In the genomic region with DNA sequence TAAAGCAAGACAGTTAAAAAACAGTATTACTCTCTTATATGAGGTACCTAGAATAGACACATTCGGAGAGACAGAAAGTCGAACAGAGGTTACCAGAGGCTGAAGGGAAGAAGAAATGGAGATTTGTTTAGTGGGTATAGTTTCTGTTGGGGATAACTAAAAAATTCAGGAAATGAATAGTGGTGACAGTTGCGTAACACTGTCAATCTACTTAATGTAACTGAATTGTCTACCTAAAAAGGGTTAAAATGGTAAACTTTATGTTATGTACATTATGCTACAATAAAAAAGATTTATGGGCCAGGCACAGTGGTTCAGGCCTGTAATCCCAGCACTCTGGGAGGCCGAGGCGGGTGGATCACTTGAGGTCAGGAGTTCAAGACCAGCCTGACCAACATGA, we compare ENCODE assay signal across 24 cellular contexts. TPM values are rescaled to one million over a fixed set of nuclear protein-coding genes. Genes with fewer than 3 reads are reported as not detected.
DNase-seq lines count a peak whose midpoint lies in the region; ATAC-seq, FAIRE-seq and TF ChIP-seq lines count a peak whose summit lies in the region.
"Had no signal": no experiment of that assay in that cellular context is flagged by ENCODE, and none has a peak within 500 bp of the region (broad histone marks: within the 10 kb centered on the region; RNA-seq: fewer than 3 reads in every experiment).

No MANE protein-coding gene starts in this region.

- TF ChIP-seq EP300 in K562 (IDR thresholded peaks at IDR 0.05; ENCODE audit: low read length) = no peak

- in situ Hi-C loops in K562 (cut with MboI) = no loop called here

- H3K4me3 ChIP-seq in K562 = no peak overlapping the region
- H3K4me3 ChIP-seq: GM23338 had no signal

- peaks cover 12% of the 10 kb centered on the region for H3K4me1 Mint-ChIP-seq in activated CD8-positive, alpha-beta T cell treated with anti-CD3 and anti-CD28 coated beads for 36 hours (ENCODE audit: low read depth)
- no peaks in the 10 kb centered on the region for H3K4me1 Mint-ChIP-seq in activated CD8-positive, alpha-beta T cell treated with anti-CD3 and anti-CD28 coated beads, Interleukin-2, amount 10 ng/mL, durations not matched to agents 7 days and 5 days (ENCODE audit: low read depth)
- peaks cover 14% of the 10 kb centered on the region for H3K4me1 Mint-ChIP-seq in CD14-positive monocyte
- H3K4me1 Mint-ChIP-seq: GM23338 had no signal

- no peaks in the 10 kb centered on the region for H3K27me3 ChIP-seq in K562 (ENCODE audit: control insufficient read depth in 2 of 2, insufficient read depth in 2 of 2, low read length in 2 of 2)

- H3K9ac ChIP-seq in K562 (ENCODE audit: insufficient read depth in 1 of 2, low read depth in 2 of 2, low read length in 2 of 2) = no peak overlapping the region

- TF ChIP-seq RAD21 in K562 (CRISPR knock-in tag; conservative IDR thresholded peaks at IDR 0.05 in 1 of 2, IDR thresholded peaks at IDR 0.05 in 1 of 2) = no peak

- no TSS peak for BruUV-seq in K562 (replicated peaks; lab: Mats Ljungman, UMichigan)

- ATAC-seq in activated CD8-positive, alpha-beta T cell treated with anti-CD3 and anti-CD28 coated beads for 36 hours = no peak
- no peak for ATAC-seq in activated CD8-positive, alpha-beta T cell treated with anti-CD3 and anti-CD28 coated beads, Interleukin-2, amount 10 ng/mL, durations not matched to agents 7 days and 5 days
- ATAC-seq in K562 (no peak), HG03342 (IDR thresholded peaks at IDR 0.05; ENCODE audit: unreplicated experiment) (no peak), GM19467 (IDR thresholded peaks at IDR 0.05; ENCODE audit: unreplicated experiment) (no peak)
- ATAC-seq: GM23338, PC-3 had no signal

- H3K9me3 Mint-ChIP-seq in activated CD8-positive, alpha-beta T cell treated with anti-CD3 and anti-CD28 coated beads for 36 hours = no peaks in the 10 kb centered on the region
- H3K9me3 Mint-ChIP-seq in activated CD8-positive, alpha-beta T cell treated with anti-CD3 and anti-CD28 coated beads, Interleukin-2, amount 10 ng/mL, durations not matched to agents 7 days and 5 days (ENCODE audit: insufficient read depth) = no peaks in the 10 kb centered on the region
- H3K9me3 Mint-ChIP-seq in CD14-positive monocyte = peaks cover 0 to 1% (median 0%) of the 10 kb centered on the region in 7 donors
- H3K9me3 Mint-ChIP-seq: GM23338 had no signal

- no peaks in the 10 kb centered on the region for H3K4me1 ChIP-seq in K562 (replicated peaks in 1 of 2; ENCODE audit: control insufficient read depth in 2 of 2, insufficient read depth in 2 of 2, low read length in 2 of 2)

- no peak for TF ChIP-seq POLR2A in K562 (conservative IDR thresholded peaks at IDR 0.05)

- peaks cover 42% of the 10 kb centered on the region; the same call in 2 of the 3 replicates for H3K36me3 ChIP-seq in K562 (ENCODE audit: control insufficient read depth, insufficient read depth, low read length)

- no peaks in the 10 kb centered on the region for H3K27me3 Mint-ChIP-seq in activated CD8-positive, alpha-beta T cell treated with anti-CD3 and anti-CD28 coated beads for 36 hours
- H3K27me3 Mint-ChIP-seq in activated CD8-positive, alpha-beta T cell treated with anti-CD3 and anti-CD28 coated beads, Interleukin-2, amount 10 ng/mL, durations not matched to agents 7 days and 5 days (ENCODE audit: low read depth) = no peaks in the 10 kb centered on the region
- no peaks in the 10 kb centered on the region for H3K27me3 Mint-ChIP-seq in CD14-positive monocyte (ENCODE audit: low read depth in 3 of 3)

- POLR2A ChIA-PET in activated CD8-positive, alpha-beta T cell treated with anti-CD3 and anti-CD28 coated beads for 36 hours (lab: Charles Lee) = no interaction called here
- POLR2A ChIA-PET in activated CD8-positive, alpha-beta T cell treated with anti-CD3 and anti-CD28 coated beads, Interleukin-2, amount 10 ng/mL, durations not matched to agents 7 days and 5 days (lab: Charles Lee) = no interaction called here
- POLR2A ChIA-PET in K562 (lab: Yijun Ruan, JAX) = no interaction called here

- no peak overlapping the region for H3K27ac ChIP-seq in K562 (ENCODE audit: extremely low read depth, low read depth, low read length)

- H3K27ac Mint-ChIP-seq in activated CD8-positive, alpha-beta T cell treated with anti-CD3 and anti-CD28 coated beads for 36 hours = peak overlapping the region; percentile 21
- no peak overlapping the region for H3K27ac Mint-ChIP-seq in activated CD8-positive, alpha-beta T cell treated with anti-CD3 and anti-CD28 coated beads, Interleukin-2, amount 10 ng/mL, durations not matched to agents 7 days and 5 days
- peak overlapping the region in 6 of 7 donors; percentile 8 to 72 (median 64) for H3K27ac Mint-ChIP-seq in CD14-positive monocyte
- H3K27ac Mint-ChIP-seq: GM23338 had no signal

- WGBS in K562 (ENCODE audit: insufficient coverage, low coverage, missing lambda C conversion rate) = 97% methylated on average over 5 of the region's 5 CpGs

- no peaks in the 10 kb centered on the region for H3K9me3 ChIP-seq in K562 (replicated peaks; ENCODE audit: control insufficient read depth, insufficient read depth, low read depth, low read length)

- H3K4me2 ChIP-seq in K562 (ENCODE audit: insufficient read depth, low read length) = no peak overlapping the region
- H3K4me2 ChIP-seq: GM23338 had no signal

- TF ChIP-seq CTCF in activated CD8-positive, alpha-beta T cell treated with anti-CD3 and anti-CD28 coated beads for 36 hours (IDR thresholded peaks at IDR 0.05) = no peak
- TF ChIP-seq CTCF in CD14-positive monocyte (IDR thresholded peaks at IDR 0.05) (no peak), K562 (IDR thresholded peaks at IDR 0.05 in 2 of 3, conservative IDR thresholded peaks at IDR 0.05 in 1 of 3; ENCODE audit: insufficient read depth in 2 of 3, low read depth in 1 of 3, low read length in 3 of 3) (no peak)

- peaks cover 54% of the 10 kb centered on the region for H3K36me3 Mint-ChIP-seq in activated CD8-positive, alpha-beta T cell treated with anti-CD3 and anti-CD28 coated beads for 36 hours (ENCODE audit: low read depth)
- H3K36me3 Mint-ChIP-seq in activated CD8-positive, alpha-beta T cell treated with anti-CD3 and anti-CD28 coated beads, Interleukin-2, amount 10 ng/mL, durations not matched to agents 7 days and 5 days (ENCODE audit: low read depth) = peaks cover 63% of the 10 kb centered on the region
- peaks cover 70 to 82% of the 10 kb centered on the region in 2 donors for H3K36me3 Mint-ChIP-seq in CD14-positive monocyte

- CTCF ChIA-PET in activated CD8-positive, alpha-beta T cell treated with anti-CD3 and anti-CD28 coated beads for 36 hours (lab: Charles Lee) = no interaction called here
- CTCF ChIA-PET in activated CD8-positive, alpha-beta T cell treated with anti-CD3 and anti-CD28 coated beads, Interleukin-2, amount 10 ng/mL, durations not matched to agents 7 days and 5 days (lab: Charles Lee) = no interaction called here
- CTCF ChIA-PET in K562 (lab: Yijun Ruan, JAX; ENCODE audit: low intra/inter-chr PET ratio) = no interaction called here

- H2AFZ ChIP-seq in K562 (ENCODE audit: low read depth, low read length) = no peak overlapping the region
- H2AFZ ChIP-seq: GM23338 had no signal

- intact Hi-C loops in activated CD8-positive, alpha-beta T cell treated with anti-CD3 and anti-CD28 coated beads for 36 hours (cut with micrococcal nuclease) = no loop called here
- intact Hi-C loops in CD14-positive monocyte (cut with micrococcal nuclease) (no loop called here), K562 (cut with micrococcal nuclease) (no loop called here)

- H3K79me2 ChIP-seq in K562 (ENCODE audit: control insufficient read depth, insufficient read depth, low read length) = no peaks in the 10 kb centered on the region

- H3K4me3 Mint-ChIP-seq in activated CD8-positive, alpha-beta T cell treated with anti-CD3 and anti-CD28 coated beads for 36 hours = no peak overlapping the region
- H3K4me3 Mint-ChIP-seq in activated CD8-positive, alpha-beta T cell treated with anti-CD3 and anti-CD28 coated beads, Interleukin-2, amount 10 ng/mL, durations not matched to agents 7 days and 5 days = no peak overlapping the region
- no peak overlapping the region for H3K4me3 Mint-ChIP-seq in CD14-positive monocyte
- H3K4me3 Mint-ChIP-seq: GM23338 had no signal

- no peak for DNase-seq in activated CD8-positive, alpha-beta T cell treated with anti-CD3 and anti-CD28 coated beads for 36 hours
- no peak for DNase-seq in activated CD8-positive, alpha-beta T cell treated with anti-CD3 and anti-CD28 coated beads, Interleukin-2, amount 10 ng/mL, durations not matched to agents 7 days and 5 days
- DNase-seq in CD14-positive monocyte (ENCODE audit: low spot score) (no peak), MV-4-11 (lab: John Stamatoyannopoulos, UW) (peak; percentile 93), K562 (ENCODE audit: extremely low read depth in 1 of 4, low spot score in 3 of 4) (no peak), DMS79 treated with DMSO at 0.1 percent for 48 hours (lab: John Stamatoyannopoulos, UW) (no peak)
- DNase-seq: 8988T, DMS 273 treated with DMSO at 0.1 percent for 48 hours, GDM1, HCEC 1CT, NCI-H1105 treated with DMSO at 0.1 percent for 48 hours, NCI-H1694, NCI-H2081 treated with DMSO at 0.1 percent for 48 hours, NCI-H446 treated with DMSO at 0.1 percent for 48 hours, NCI-H69, PC-3, RPMI8226, SHP77 treated with DMSO at 0.1 percent for 48 hours had no signal

- no peak for FAIRE-seq in K562 (lab: Jason Lieb, UNC)

- H3K9me1 ChIP-seq in K562 (ENCODE audit: control insufficient read depth, insufficient read depth, low read length) = no peaks in the 10 kb centered on the region

- no peaks in the 10 kb centered on the region for H4K20me1 ChIP-seq in K562 (replicated peaks; ENCODE audit: control insufficient read depth, insufficient read depth, low read length)

RNA-seq across cellular contexts. Expression of a gene that starts 30.6 kb away (rescaled TPM):
- total RNA-seq in activated CD8-positive, alpha-beta T cell treated with anti-CD3 and anti-CD28 coated beads for 36 hours = not detected
- under 1 TPM in 1 of 2 experiments, not detected in 1; 0.26 TPM for total RNA-seq in activated CD8-positive, alpha-beta T cell treated with anti-CD3 and anti-CD28 coated beads, Interleukin-2, amount 10 ng/mL, durations not matched to agents 7 days and 5 days
- not detected for polyA plus RNA-seq in CD14-positive monocyte
- total RNA-seq in K562 (2011; cell fraction: chromatin; rRNA removed; ENCODE audit: low replicate concordance) = 1.0 TPM in 1 of 2 replicates, not detected in the other
- total RNA-seq in K562 (2011; cell fraction: nucleolus; rRNA removed) = not detected in 2 replicates
- total RNA-seq in K562 (2011; cell fraction: nucleoplasm; rRNA removed) = not detected in 2 replicates
- total RNA-seq in K562 (2014; rRNA removed) = not detected in 2 replicates
- 0.22 TPM in 1 of 2 replicates, not detected in the other for total RNA-seq in K562 (2014; rRNA removed; fragmentation: Illumina TruSeq; extraction: Trizol)
- not detected in 2 replicates for total RNA-seq in K562 (2015; rRNA removed; fragmentation: Illumina TruSeq; extraction: Trizol)
- 0.33 and 0.38 TPM in 2 replicates for total RNA-seq in K562 (2021)
- 0.09 TPM in 1 of 2 replicates, not detected in the other for polyA plus RNA-seq in K562 (2011; rRNA removed)
- polyA plus RNA-seq in K562 (2011; cell fraction: cytosol; rRNA removed) = 0.04 TPM in 1 of 2 replicates, not detected in the other
- polyA plus RNA-seq in K562 (2011; cell fraction: nucleus; rRNA removed) = 0.28 TPM in 1 of 2 replicates, not detected in the other
- polyA plus RNA-seq in K562 (2012) = 0.29 and 2.7 TPM in 2 replicates
- 0.09 TPM in 1 of 2 replicates, not detected in the other for polyA plus RNA-seq in K562 (2014; fragmentation: Illumina TruSeq; extraction: Trizol)
- polyA plus RNA-seq in K562 (2014; fragmentation: Nextera tagmentation; extraction: Ambion mirVana) = under 1 TPM in 1 of 2 experiments, not detected in 1; 0.06 TPM
- 0.30 TPM in 1 of 2 replicates, not detected in the other for polyA plus RNA-seq in K562 (2014; rRNA removed)
- 1.9 TPM in 1 of 2 replicates, not detected in the other for polyA minus RNA-seq in K562 (2011; rRNA and poly(A)+ RNA removed)
- polyA minus RNA-seq in K562 (2011; cell fraction: cytosol; rRNA and poly(A)+ RNA removed) = not detected in 2 replicates
- 0.44 TPM in 1 of 2 replicates, not detected in the other for polyA minus RNA-seq in K562 (2011; cell fraction: nucleus; rRNA and poly(A)+ RNA removed)
- total RNA-seq: Daoy, GM23338, M059J, PC-3 had no signal
- polyA plus RNA-seq: AG04450, GM23338 had no signal
